1 cellular context compared by ENCODE assay signal in the genomic region with DNA sequence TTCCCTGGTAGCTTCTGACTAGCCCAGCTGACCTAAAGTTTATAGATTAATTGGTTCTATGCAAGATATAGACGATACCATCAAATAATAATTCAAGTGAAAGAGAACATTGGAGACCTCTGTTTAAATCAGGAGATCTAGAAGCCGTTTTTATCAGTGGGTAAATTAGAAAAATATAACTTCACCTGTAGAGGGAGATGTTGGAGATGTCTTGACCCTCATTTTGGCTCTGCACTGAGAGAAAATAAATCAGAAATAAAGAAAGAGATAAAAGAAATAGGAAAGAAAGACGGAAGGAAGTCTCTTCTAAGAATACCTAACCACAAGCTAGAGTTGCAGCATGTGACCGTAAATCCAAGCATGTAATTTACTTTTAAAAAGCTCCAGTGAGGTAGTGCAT.
TF ChIP-seq lines count a peak whose summit lies in the region.

No MANE protein-coding gene starts in this region.

TF ChIP-seq in GM23338, 12 proteins besides CTCF, POLR2A, EP300 and RAD21 (continued from another document):
- TF ChIP-seq ZNF462 (CRISPR knock-in tag; IDR thresholded peaks at IDR 0.05) (no peak), JUNB (IDR thresholded peaks at IDR 0.05; ENCODE audit: unreplicated experiment) (no peak), NANOG (IDR thresholded peaks at IDR 0.05; ENCODE audit: borderline replicate concordance) (no peak), POLR2AphosphoS5 (IDR thresholded peaks at IDR 0.05; ENCODE audit: low read depth) (no peak), ZNF331 (CRISPR knock-in tag; IDR thresholded peaks at IDR 0.05; ENCODE audit: low read depth) (no peak), EZH2 (IDR thresholded peaks at IDR 0.05; ENCODE audit: low read depth, unreplicated experiment) (no peak), REST (IDR thresholded peaks at IDR 0.05; ENCODE audit: unreplicated experiment) (no peak), CREB1 (CRISPR knock-in tag; IDR thresholded peaks at IDR 0.05; ENCODE audit: low read depth) (no peak), EZH2phosphoT487 (IDR thresholded peaks at IDR 0.05; ENCODE audit: unreplicated experiment) (no peak)
